1 cellular context compared by ENCODE assay signal in genomic region chr11:77142091-77142975, GRCh38.
TF ChIP-seq lines count a peak whose summit lies in the region.

No MANE protein-coding gene starts in this region.

TF ChIP-seq in H1, 55 proteins besides CTCF, POLR2A, EP300 and RAD21 (continued from another document):
- TF ChIP-seq CHD1 (IDR thresholded peaks at IDR 0.05; ENCODE audit: low read depth, low read length) (no peak), ASH2L (IDR thresholded peaks at IDR 0.05; ENCODE audit: low read length) (no peak), CTBP2 (IDR thresholded peaks at IDR 0.05; ENCODE audit: borderline replicate concordance, insufficient read depth, insufficient read length, low read length) (no peak), MAX (IDR thresholded peaks at IDR 0.05) (no peak), CBX8 (IDR thresholded peaks at IDR 0.05; ENCODE audit: borderline replicate concordance, low read depth, low read length) (no peak)
